8 cellular contexts compared by ENCODE assay signal in the genomic region with DNA sequence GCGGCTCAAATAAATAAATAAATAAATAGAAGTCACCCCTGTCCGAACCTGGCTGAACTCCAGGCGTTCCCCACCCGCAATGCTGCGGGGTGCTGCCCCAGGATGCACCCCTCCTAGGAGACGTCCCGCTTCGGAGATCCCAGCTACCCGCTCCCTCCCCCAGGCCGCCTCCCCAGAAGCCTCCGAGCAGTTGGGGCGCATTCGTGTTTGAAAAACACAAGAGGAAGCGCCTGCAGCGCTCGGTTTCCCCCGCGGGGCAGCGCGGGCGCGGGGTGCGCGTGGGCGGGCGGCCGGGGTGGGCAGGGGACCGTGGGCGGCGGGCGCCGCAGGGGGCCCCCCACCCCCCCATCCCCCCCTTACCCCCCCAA. TPM values are rescaled to one million over a fixed set of nuclear protein-coding genes. Genes with fewer than 3 reads are reported as not detected.
DNase-seq lines count a peak whose midpoint lies in the region; ATAC-seq and TF ChIP-seq lines count a peak whose summit lies in the region.

No MANE protein-coding gene starts in this region.

- no peaks in the 10 kb centered on the region for H3K27me3 Mint-ChIP-seq in activated T-cell treated with anti-CD3 and anti-CD28 coated beads, Interleukin-2, amount 50 U/mL, for 24 hours
- H3K27me3 Mint-ChIP-seq in naive B cell = no peaks in the 10 kb centered on the region

- H3K27me3 ChIP-seq in AG04450 (ENCODE audit: control insufficient read depth, insufficient read depth, low read length) = peaks cover 4% of the 10 kb centered on the region

- H3K4me3 Mint-ChIP-seq in activated T-cell treated with anti-CD3 and anti-CD28 coated beads, Interleukin-2, amount 50 U/mL, for 24 hours = peak overlapping the region; percentile 78
- H3K4me3 Mint-ChIP-seq in naive B cell = peak overlapping the region; percentile 86 to 95 (median 91)

- H3K4me1 Mint-ChIP-seq in activated T-cell treated with anti-CD3 and anti-CD28 coated beads, Interleukin-2, amount 50 U/mL, for 24 hours (ENCODE audit: low read depth) = peaks cover 82% of the 10 kb centered on the region
- H3K4me1 Mint-ChIP-seq in naive B cell = peaks cover 67 to 84% (median 82%) of the 10 kb centered on the region in 3 donors

- no peaks in the 10 kb centered on the region; the same call in 1 of the 2 replicates for H3K9me3 ChIP-seq in AG04450 (ENCODE audit: control insufficient read depth, insufficient read depth, low read length)

- TF ChIP-seq CTCF in AG04450 (IDR thresholded peaks at IDR 0.05; ENCODE audit: low read depth, low read length) (no peak), HFF-Myc (IDR thresholded peaks at IDR 0.05; ENCODE audit: low read depth, low read length, missing control alignments) (no peak)

- peak; percentile 39 for ATAC-seq in esophagus mucosa
- ATAC-seq in naive B cell (ENCODE audit: low read depth in 2 of 2) = peak; percentile 74 to 75

- no peak for DNase-seq in AG04450 (ENCODE audit: low read depth, low spot score)
- no peak for DNase-seq in HFF-Myc (ENCODE audit: extremely low read depth, low read depth)
- no peak for DNase-seq in activated T-cell treated with anti-CD3 and anti-CD28 coated beads, Interleukin-2, amount 50 U/mL, for 24 hours
- DNase-seq in naive B cell = peak; percentile 76
- no peak for DNase-seq in EL
- DNase-seq in COR-L47 (lab: John Stamatoyannopoulos, UW) = no peak
- DNase-seq in NCI-H187 (lab: John Stamatoyannopoulos, UW) = no peak

- peak overlapping the region; percentile 88 for H3K27ac Mint-ChIP-seq in activated T-cell treated with anti-CD3 and anti-CD28 coated beads, Interleukin-2, amount 50 U/mL, for 24 hours
- peak overlapping the region; percentile 49 to 97 (median 93) for H3K27ac Mint-ChIP-seq in naive B cell

- peaks cover 9% of the 10 kb centered on the region for H3K9me3 Mint-ChIP-seq in activated T-cell treated with anti-CD3 and anti-CD28 coated beads, Interleukin-2, amount 50 U/mL, for 24 hours
- H3K9me3 Mint-ChIP-seq in naive B cell = peaks cover 0 to 14% (median 4%) of the 10 kb centered on the region in 7 donors

- H3K4me3 ChIP-seq in AG04450 (ENCODE audit: low read depth, low read length) (peak overlapping the region; percentile 51), HFF-Myc (replicated peaks; ENCODE audit: low read depth, low read length) (peak overlapping the region; percentile 33)

- CTCF ChIA-PET in AG04450 (lab: Charles Lee) = interaction anchor here (0.5 to 1.2 kb wide), 2 partner anchors 17 to 84 kb away, joined by 3 read pairs; no protein-coding TSS in a partner anchor

- no peak overlapping the region for H3K27ac ChIP-seq in AG04450 (ENCODE audit: low read depth, low read length)

- POLR2A ChIA-PET in AG04450 (lab: Yijun Ruan, JAX) = interaction anchor here (1.3 kb wide), 1 partner anchor 10 kb away, joined by 3 read pairs; no protein-coding TSS in a partner anchor

- H3K36me3 Mint-ChIP-seq in activated T-cell treated with anti-CD3 and anti-CD28 coated beads, Interleukin-2, amount 50 U/mL, for 24 hours (ENCODE audit: low read depth) = peaks cover 7% of the 10 kb centered on the region
- peaks cover 9 to 15% of the 10 kb centered on the region in 2 donors for H3K36me3 Mint-ChIP-seq in naive B cell

RNA-seq across cellular contexts. Expression of gene SERPINB9, which starts 27.3 kb away (rescaled TPM):
- 4.3 and 5.0 TPM in 2 replicates for polyA plus RNA-seq in AG04450 (2011; rRNA removed)
- polyA minus RNA-seq in AG04450 (2011; rRNA and poly(A)+ RNA removed) = 4.4 and 6.6 TPM in 2 replicates
- total RNA-seq in esophagus mucosa = 8.4 TPM
- 10 to 100 TPM; 18.2 to 35.2 (median 27.7) TPM for polyA plus RNA-seq in naive B cell (ENCODE audit: low read depth in 6 of 6)

RNA-seq across cellular contexts. Expression of gene SERPINB1, which starts 34.2 kb away (rescaled TPM):
- 17.7 and 22.4 TPM in 2 replicates for polyA plus RNA-seq in AG04450 (2011; rRNA removed)
- polyA minus RNA-seq in AG04450 (2011; rRNA and poly(A)+ RNA removed) = 7.1 and 8.9 TPM in 2 replicates
- 576 TPM for total RNA-seq in esophagus mucosa
- polyA plus RNA-seq in naive B cell (ENCODE audit: low read depth in 6 of 6) = 100 to 1,000 TPM in 2 of 6 donors, 10 to 100 TPM in 4; 84.7 to 107 (median 93.7) TPM
